In the genomic region with DNA sequence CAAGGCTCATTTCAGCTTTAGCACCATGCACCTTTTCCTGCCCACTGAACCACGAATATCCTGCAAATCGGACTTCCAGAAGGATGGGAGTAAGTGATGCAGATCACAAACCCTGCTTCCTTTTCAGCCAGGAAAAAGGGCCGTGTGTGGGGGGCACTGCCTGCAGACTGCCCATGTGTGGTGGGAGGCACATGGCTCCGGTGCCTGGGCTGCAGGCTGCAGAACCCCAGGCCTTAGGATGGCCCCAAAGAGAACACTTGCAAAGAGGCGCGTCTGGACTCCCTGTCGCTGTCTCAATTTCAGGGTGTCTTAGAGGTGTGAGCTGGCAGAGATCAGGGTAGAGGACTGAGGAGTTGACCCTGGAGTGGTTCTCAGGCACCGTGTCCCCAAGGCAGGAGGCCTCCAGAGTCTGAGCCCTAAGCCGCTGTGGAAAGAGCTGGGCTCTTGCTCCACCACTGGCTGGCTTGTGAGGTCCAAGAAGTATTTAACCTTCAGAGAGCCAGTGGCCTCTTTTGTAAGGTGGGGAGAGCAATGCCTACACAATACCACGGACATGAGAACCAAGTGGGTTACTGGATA, we compare ENCODE assay signal across 18 cellular contexts.
DNase-seq lines count a peak whose midpoint lies in the region; ATAC-seq and TF ChIP-seq lines count a peak whose summit lies in the region.
"Had no signal": no experiment of that assay in that cellular context is flagged by ENCODE, and none has a peak within 500 bp of the region (broad histone marks: within the 10 kb centered on the region; RNA-seq: fewer than 3 reads in every experiment).

No MANE protein-coding gene starts in this region.

- H3K9me3 Mint-ChIP-seq in activated naive CD8-positive, alpha-beta T cell treated with anti-CD3 and anti-CD28 coated beads, Interleukin-2, amount 50 U/mL, for 24 hours = no peaks in the 10 kb centered on the region
- no peaks in the 10 kb centered on the region for H3K9me3 Mint-ChIP-seq in activated naive CD8-positive, alpha-beta T cell treated with anti-CD3 and anti-CD28 coated beads for 36 hours
- no peaks in the 10 kb centered on the region for H3K9me3 Mint-ChIP-seq in osteocyte (ENCODE audit: unreplicated experiment)
- H3K9me3 Mint-ChIP-seq: CD4-positive, alpha-beta memory T cell had no signal

- no peak overlapping the region for H3K4me3 Mint-ChIP-seq in activated naive CD8-positive, alpha-beta T cell treated with anti-CD3 and anti-CD28 coated beads, Interleukin-2, amount 50 U/mL, for 24 hours
- no peak overlapping the region for H3K4me3 Mint-ChIP-seq in activated naive CD8-positive, alpha-beta T cell treated with anti-CD3 and anti-CD28 coated beads for 36 hours
- no peak overlapping the region for H3K4me3 Mint-ChIP-seq in osteocyte (ENCODE audit: unreplicated experiment)
- H3K4me3 Mint-ChIP-seq: CD4-positive, alpha-beta memory T cell; HFFc6 had no signal

- H3K4me1 ChIP-seq in heart right ventricle = no peaks in the 10 kb centered on the region
- H3K4me1 ChIP-seq: A549, Caco-2, HAP-1 had no signal

- H3K4me3 ChIP-seq in heart right ventricle = no peak overlapping the region
- H3K4me3 ChIP-seq: A549, HAP-1 had no signal

- H3K36me3 Mint-ChIP-seq in activated naive CD8-positive, alpha-beta T cell treated with anti-CD3 and anti-CD28 coated beads, Interleukin-2, amount 50 U/mL, for 24 hours (ENCODE audit: low read depth) = no peaks in the 10 kb centered on the region
- no peaks in the 10 kb centered on the region for H3K36me3 Mint-ChIP-seq in activated naive CD8-positive, alpha-beta T cell treated with anti-CD3 and anti-CD28 coated beads for 36 hours
- no peaks in the 10 kb centered on the region for H3K36me3 Mint-ChIP-seq in osteocyte (ENCODE audit: unreplicated experiment)
- H3K36me3 Mint-ChIP-seq: CD4-positive, alpha-beta memory T cell had no signal

- no peak overlapping the region for H3K27ac Mint-ChIP-seq in activated naive CD8-positive, alpha-beta T cell treated with anti-CD3 and anti-CD28 coated beads, Interleukin-2, amount 50 U/mL, for 24 hours
- H3K27ac Mint-ChIP-seq in activated naive CD8-positive, alpha-beta T cell treated with anti-CD3 and anti-CD28 coated beads for 36 hours = no peak overlapping the region
- H3K27ac Mint-ChIP-seq in osteocyte (ENCODE audit: unreplicated experiment) = no peak overlapping the region
- H3K27ac Mint-ChIP-seq: CD4-positive, alpha-beta memory T cell; HFFc6 had no signal

- H3K4me1 Mint-ChIP-seq in activated naive CD8-positive, alpha-beta T cell treated with anti-CD3 and anti-CD28 coated beads, Interleukin-2, amount 50 U/mL, for 24 hours = peaks cover 2% of the 10 kb centered on the region
- no peaks in the 10 kb centered on the region for H3K4me1 Mint-ChIP-seq in activated naive CD8-positive, alpha-beta T cell treated with anti-CD3 and anti-CD28 coated beads for 36 hours
- H3K4me1 Mint-ChIP-seq in osteocyte (ENCODE audit: unreplicated experiment) = no peaks in the 10 kb centered on the region

- H3K9me3 ChIP-seq in heart right ventricle = no peaks in the 10 kb centered on the region
- H3K9me3 ChIP-seq: A549, Caco-2, HAP-1 had no signal

- H3K27me3 ChIP-seq in heart right ventricle = peaks cover 0 to 5% (median 0%) of the 10 kb centered on the region in 7 donors

- H3K27me3 Mint-ChIP-seq in activated naive CD8-positive, alpha-beta T cell treated with anti-CD3 and anti-CD28 coated beads, Interleukin-2, amount 50 U/mL, for 24 hours = peaks cover 15% of the 10 kb centered on the region
- H3K27me3 Mint-ChIP-seq in activated naive CD8-positive, alpha-beta T cell treated with anti-CD3 and anti-CD28 coated beads for 36 hours = peaks cover 7% of the 10 kb centered on the region
- no peaks in the 10 kb centered on the region for H3K27me3 Mint-ChIP-seq in osteocyte (ENCODE audit: unreplicated experiment)

- no peak for DNase-seq in activated naive CD8-positive, alpha-beta T cell treated with anti-CD3 and anti-CD28 coated beads, Interleukin-2, amount 50 U/mL, for 24 hours
- DNase-seq in activated naive CD8-positive, alpha-beta T cell treated with anti-CD3 and anti-CD28 coated beads for 36 hours = no peak
- DNase-seq in left kidney (ENCODE audit: low read depth, low spot score) (peak; percentile 25), osteocyte (ENCODE audit: extremely low spot score, unreplicated experiment) (peak; percentile 63), heart right ventricle (no peak), COR-L47 (lab: John Stamatoyannopoulos, UW) (no peak)
- DNase-seq in activated naive CD4-positive, alpha-beta T cell (lab: John Stamatoyannopoulos, UW) = no peak
- DNase-seq: 8988T; ACHN; C1 segment of cervical spinal cord; Caco-2; CD4-positive, alpha-beta memory T cell; DMS153; DND-41; GOT3; HFFc6 had no signal

- intact Hi-C loops in heart right ventricle (cut with DNase I) = no loop called here

- TF ChIP-seq CTCF in osteocyte (IDR thresholded peaks at IDR 0.05) (no peak), heart right ventricle (IDR thresholded peaks at IDR 0.05) (no peak)

- ATAC-seq in activated naive CD8-positive, alpha-beta T cell treated with anti-CD3 and anti-CD28 coated beads, Interleukin-2, amount 50 U/mL, for 24 hours = peak; percentile 42
- ATAC-seq in heart right ventricle = no peak
- ATAC-seq: A549 had no signal

- WGBS in heart right ventricle, 2 donors = 84 to 94% methylated on average over 10 of the region's 10 CpGs

- no peak overlapping the region for H3K27ac ChIP-seq in heart right ventricle
- H3K27ac ChIP-seq: A549 had no signal

- no peaks in the 10 kb centered on the region for H3K36me3 ChIP-seq in heart right ventricle
- H3K36me3 ChIP-seq: HAP-1 had no signal

Comparison
In these comparisons a context has a peak if more than half of its experiments do, and no peak if none do; other contexts are left out.
1. DNase-seq: peak in left kidney (single experiment) and osteocyte (single experiment); none in activated naive CD8-positive, alpha-beta T cell treated with anti-CD3 and anti-CD28 coated beads, Interleukin-2, amount 50 U/mL, for 24 hours (single experiment), activated naive CD8-positive, alpha-beta T cell treated with anti-CD3 and anti-CD28 coated beads for 36 hours (single experiment), activated naive CD4-positive, alpha-beta T cell (0 of 4), heart right ventricle (0 of 2) and COR-L47 (single experiment).